In genomic region chr11:64878223-64878493, GRCh38 we compare ENCODE assay signal across 8 cellular contexts. TPM values are rescaled to one million over a fixed set of nuclear protein-coding genes. Genes with fewer than 3 reads are reported as not detected.
DNase-seq lines count a peak whose midpoint lies in the region; ATAC-seq and TF ChIP-seq lines count a peak whose summit lies in the region.

No MANE protein-coding gene starts in this region.

- no peaks in the 10 kb centered on the region for H3K9me3 ChIP-seq in MM.1S (replicated peaks; ENCODE audit: insufficient read depth, low read length)
- no peaks in the 10 kb centered on the region for H3K9me3 ChIP-seq in mucosa of rectum (ENCODE audit: control insufficient read depth in 2 of 2, low read length in 2 of 2)

- peak overlapping the region; percentile 96 for H3K4me3 ChIP-seq in MM.1S (ENCODE audit: low read length)
- peak overlapping the region; percentile 95 for H3K4me3 ChIP-seq in coronary artery
- H3K4me3 ChIP-seq in mucosa of rectum (ENCODE audit: low read length in 2 of 2) = peak overlapping the region; percentile 97 to 99

- peaks cover 41% of the 10 kb centered on the region for H3K79me2 ChIP-seq in MM.1S (ENCODE audit: low read length)

- DNase-seq in MM.1S = no peak
- no peak for DNase-seq in coronary artery (ENCODE audit: low spot score)
- no peak for DNase-seq in T1000 (lab: John Stamatoyannopoulos, UW)
- no peak for DNase-seq in occipital lobe (lab: John Stamatoyannopoulos, UW)
- no peak for DNase-seq in GM19240 (ENCODE audit: insufficient read length, low spot score)

- peaks cover 16% of the 10 kb centered on the region for H3F3A ChIP-seq in MM.1S (ENCODE audit: insufficient read depth, low read length)

- H3K9ac ChIP-seq in MM.1S (ENCODE audit: low read length) (peak overlapping the region; percentile 76), mucosa of rectum (ENCODE audit: low read depth in 1 of 2, low read length in 2 of 2) (peak overlapping the region; percentile 96)

- TF ChIP-seq CTCF in MM.1S (IDR thresholded peaks at IDR 0.05; ENCODE audit: low read length) = no peak
- no peak for TF ChIP-seq CTCF in coronary artery (IDR thresholded peaks at IDR 0.05)

- H3K36me3 ChIP-seq in MM.1S (replicated peaks; ENCODE audit: insufficient read depth, low read length) = no peaks in the 10 kb centered on the region
- peaks cover 10 to 13% of the 10 kb centered on the region in 2 donors for H3K36me3 ChIP-seq in mucosa of rectum (ENCODE audit: control insufficient read depth in 2 of 2, insufficient read depth in 2 of 2, low read length in 2 of 2)

- no peaks in the 10 kb centered on the region for H3K9me2 ChIP-seq in MM.1S (replicated peaks; ENCODE audit: insufficient read depth, low read length)

- H3K27me3 ChIP-seq in MM.1S (replicated peaks; ENCODE audit: insufficient read depth, low read length) = peaks cover 17% of the 10 kb centered on the region
- H3K27me3 ChIP-seq in mucosa of rectum (ENCODE audit: control insufficient read depth in 2 of 2, insufficient read depth in 2 of 2, low read length in 2 of 2) = no peaks in the 10 kb centered on the region

- H4K20me1 ChIP-seq in MM.1S (ENCODE audit: insufficient read depth, low read length) = no peaks in the 10 kb centered on the region

- H3K27ac ChIP-seq in MM.1S (ENCODE audit: low read length) (peak overlapping the region; percentile 30; the same call in 1 of the 2 replicates), coronary artery (peak overlapping the region; percentile 94 to 98), mucosa of rectum (ENCODE audit: low read depth in 2 of 2, low read length in 2 of 2) (peak overlapping the region; percentile 84 to 94)

- H3K4me2 ChIP-seq in MM.1S (ENCODE audit: low read depth, low read length) = peak overlapping the region; percentile 99

- ATAC-seq in GM21529 (IDR thresholded peaks at IDR 0.05; ENCODE audit: unreplicated experiment) = peak; percentile 8
- ATAC-seq in GM21786 (IDR thresholded peaks at IDR 0.05; ENCODE audit: unreplicated experiment) = no peak

- H3K4me1 ChIP-seq in MM.1S (ENCODE audit: low read length) (peaks cover 30% of the 10 kb centered on the region), mucosa of rectum (ENCODE audit: control insufficient read depth in 2 of 2, insufficient read depth in 2 of 2, low read length in 2 of 2) (peaks cover 45 to 53% of the 10 kb centered on the region in 2 donors)

- peak overlapping the region; percentile 88 for H2AFZ ChIP-seq in MM.1S (ENCODE audit: low read length)

RNA-seq across cellular contexts. Expression of gene EHD1, which starts 0.3 kb away (rescaled TPM):
- 22.9 TPM for total RNA-seq in occipital lobe

RNA-seq across cellular contexts. Expression of gene CDC42BPG, which starts 33.7 kb away (rescaled TPM):
- 0.16 TPM for total RNA-seq in occipital lobe

RNA-seq across cellular contexts. Expression of gene ATG2A, which starts 38.9 kb away (rescaled TPM):
- total RNA-seq in occipital lobe = 5.5 TPM

RNA-seq across cellular contexts. Expression of gene PPP2R5B, which starts 46.3 kb away (rescaled TPM):
- total RNA-seq in occipital lobe = 22.8 TPM

RNA-seq across cellular contexts. Expression of gene GPHA2, which starts 57.5 kb away (rescaled TPM):
- not detected for total RNA-seq in occipital lobe

Comparison
In these comparisons a context has a peak if more than half of its experiments do, and no peak if none do; other contexts are left out.
1. H3K27ac ChIP-seq: peak in every context shown above with its lines; median percentile 96 in coronary artery; 89 in mucosa of rectum; 30 in MM.1S.